Comparison of ENCODE assay signal across 10 cellular contexts in genomic region chr16:28163699-28164584, GRCh38. TPM values are rescaled to one million over a fixed set of nuclear protein-coding genes. Genes with fewer than 3 reads are reported as not detected.
DNase-seq lines count a peak whose midpoint lies in the region; ATAC-seq, FAIRE-seq and TF ChIP-seq lines count a peak whose summit lies in the region.
"Had no signal": no experiment of that assay in that cellular context is flagged by ENCODE, and none has a peak within 500 bp of the region (broad histone marks: within the 10 kb centered on the region; RNA-seq: fewer than 3 reads in every experiment).

No MANE protein-coding gene starts in this region.

- H3K4me1 Mint-ChIP-seq in IgD-negative memory B cell: peaks cover 34 to 53% (median 44%) of the 10 kb centered on the region in 3 donors
- peaks cover 37% of the 10 kb centered on the region for H3K4me1 Mint-ChIP-seq in memory B cell

- FAIRE-seq in GM19239 (lab: Jason Lieb, UNC): no peak

- H3K27ac Mint-ChIP-seq in IgD-negative memory B cell (peak overlapping the region; percentile 13 to 53 (median 35)), memory B cell (peak overlapping the region; percentile 67)

- DNase-seq in AG10803 (ENCODE audit: low read depth): peak; percentile 76
- peak; percentile 51 for DNase-seq in brain pericyte (ENCODE audit: low read depth, low spot score)
- no peak for DNase-seq in memory B cell (ENCODE audit: low spot score in 2 of 2)
- DNase-seq in NCI-H187 (lab: John Stamatoyannopoulos, UW): no peak
- DNase-seq in GM19239 (ENCODE audit: insufficient read length, low spot score): no peak
- DNase-seq: head of caudate nucleus; stimulated activated CD4-positive, alpha-beta T cell treated with anti-CD3 and anti-CD28 coated beads, Interleukin-15, amount 100 ng/mL, for 24 hours had no signal

- H3K4me3 ChIP-seq in AG10803 (ENCODE audit: low read length): no peak overlapping the region

- TF ChIP-seq CTCF in AG10803 (conservative IDR thresholded peaks at IDR 0.05; ENCODE audit: low read length): no peak

- H3K27me3 Mint-ChIP-seq in IgD-negative memory B cell: no peaks in the 10 kb centered on the region
- H3K27me3 Mint-ChIP-seq in memory B cell: no peaks in the 10 kb centered on the region

- H3K4me3 Mint-ChIP-seq in IgD-negative memory B cell (peak overlapping the region in 1 of 4 donors; percentile 52), memory B cell (no peak overlapping the region)

- ATAC-seq in memory B cell (ENCODE audit: low read depth) (no peak), HG03439 (IDR thresholded peaks at IDR 0.05; ENCODE audit: unreplicated experiment) (no peak), GM18520 (IDR thresholded peaks at IDR 0.05; ENCODE audit: unreplicated experiment) (no peak)

- no peaks in the 10 kb centered on the region for H3K9me3 Mint-ChIP-seq in IgD-negative memory B cell
- no peaks in the 10 kb centered on the region for H3K9me3 Mint-ChIP-seq in memory B cell

- H3K36me3 Mint-ChIP-seq in IgD-negative memory B cell: peaks cover 7% of the 10 kb centered on the region
- peaks cover 29% of the 10 kb centered on the region for H3K36me3 Mint-ChIP-seq in memory B cell

RNA-seq across cellular contexts. Expression of gene XPO6, which starts 47.8 kb away (rescaled TPM):
- 86.1 TPM for polyA plus RNA-seq in IgD-negative memory B cell

Comparison
In these comparisons a context has a peak if more than half of its experiments do, and no peak if none do; other contexts are left out.
1. DNase-seq: peak in AG10803 (single experiment) and brain pericyte (single experiment); none in memory B cell (0 of 2), NCI-H187 (0 of 2) and GM19239 (single experiment).